In genomic region chr20:49187330-49188100, GRCh38 we compare ENCODE assay signal across 1 cellular context.
A peak's percentile ranks its signal among the peaks of the same experiment; 100 is the strongest.
TF ChIP-seq lines count a peak whose summit lies in the region.

No MANE protein-coding gene starts in this region.

TF ChIP-seq in HepG2, 621 proteins besides CTCF, POLR2A, EP300 and RAD21 (continued from another document):
- TF ChIP-seq, protein P1, sequence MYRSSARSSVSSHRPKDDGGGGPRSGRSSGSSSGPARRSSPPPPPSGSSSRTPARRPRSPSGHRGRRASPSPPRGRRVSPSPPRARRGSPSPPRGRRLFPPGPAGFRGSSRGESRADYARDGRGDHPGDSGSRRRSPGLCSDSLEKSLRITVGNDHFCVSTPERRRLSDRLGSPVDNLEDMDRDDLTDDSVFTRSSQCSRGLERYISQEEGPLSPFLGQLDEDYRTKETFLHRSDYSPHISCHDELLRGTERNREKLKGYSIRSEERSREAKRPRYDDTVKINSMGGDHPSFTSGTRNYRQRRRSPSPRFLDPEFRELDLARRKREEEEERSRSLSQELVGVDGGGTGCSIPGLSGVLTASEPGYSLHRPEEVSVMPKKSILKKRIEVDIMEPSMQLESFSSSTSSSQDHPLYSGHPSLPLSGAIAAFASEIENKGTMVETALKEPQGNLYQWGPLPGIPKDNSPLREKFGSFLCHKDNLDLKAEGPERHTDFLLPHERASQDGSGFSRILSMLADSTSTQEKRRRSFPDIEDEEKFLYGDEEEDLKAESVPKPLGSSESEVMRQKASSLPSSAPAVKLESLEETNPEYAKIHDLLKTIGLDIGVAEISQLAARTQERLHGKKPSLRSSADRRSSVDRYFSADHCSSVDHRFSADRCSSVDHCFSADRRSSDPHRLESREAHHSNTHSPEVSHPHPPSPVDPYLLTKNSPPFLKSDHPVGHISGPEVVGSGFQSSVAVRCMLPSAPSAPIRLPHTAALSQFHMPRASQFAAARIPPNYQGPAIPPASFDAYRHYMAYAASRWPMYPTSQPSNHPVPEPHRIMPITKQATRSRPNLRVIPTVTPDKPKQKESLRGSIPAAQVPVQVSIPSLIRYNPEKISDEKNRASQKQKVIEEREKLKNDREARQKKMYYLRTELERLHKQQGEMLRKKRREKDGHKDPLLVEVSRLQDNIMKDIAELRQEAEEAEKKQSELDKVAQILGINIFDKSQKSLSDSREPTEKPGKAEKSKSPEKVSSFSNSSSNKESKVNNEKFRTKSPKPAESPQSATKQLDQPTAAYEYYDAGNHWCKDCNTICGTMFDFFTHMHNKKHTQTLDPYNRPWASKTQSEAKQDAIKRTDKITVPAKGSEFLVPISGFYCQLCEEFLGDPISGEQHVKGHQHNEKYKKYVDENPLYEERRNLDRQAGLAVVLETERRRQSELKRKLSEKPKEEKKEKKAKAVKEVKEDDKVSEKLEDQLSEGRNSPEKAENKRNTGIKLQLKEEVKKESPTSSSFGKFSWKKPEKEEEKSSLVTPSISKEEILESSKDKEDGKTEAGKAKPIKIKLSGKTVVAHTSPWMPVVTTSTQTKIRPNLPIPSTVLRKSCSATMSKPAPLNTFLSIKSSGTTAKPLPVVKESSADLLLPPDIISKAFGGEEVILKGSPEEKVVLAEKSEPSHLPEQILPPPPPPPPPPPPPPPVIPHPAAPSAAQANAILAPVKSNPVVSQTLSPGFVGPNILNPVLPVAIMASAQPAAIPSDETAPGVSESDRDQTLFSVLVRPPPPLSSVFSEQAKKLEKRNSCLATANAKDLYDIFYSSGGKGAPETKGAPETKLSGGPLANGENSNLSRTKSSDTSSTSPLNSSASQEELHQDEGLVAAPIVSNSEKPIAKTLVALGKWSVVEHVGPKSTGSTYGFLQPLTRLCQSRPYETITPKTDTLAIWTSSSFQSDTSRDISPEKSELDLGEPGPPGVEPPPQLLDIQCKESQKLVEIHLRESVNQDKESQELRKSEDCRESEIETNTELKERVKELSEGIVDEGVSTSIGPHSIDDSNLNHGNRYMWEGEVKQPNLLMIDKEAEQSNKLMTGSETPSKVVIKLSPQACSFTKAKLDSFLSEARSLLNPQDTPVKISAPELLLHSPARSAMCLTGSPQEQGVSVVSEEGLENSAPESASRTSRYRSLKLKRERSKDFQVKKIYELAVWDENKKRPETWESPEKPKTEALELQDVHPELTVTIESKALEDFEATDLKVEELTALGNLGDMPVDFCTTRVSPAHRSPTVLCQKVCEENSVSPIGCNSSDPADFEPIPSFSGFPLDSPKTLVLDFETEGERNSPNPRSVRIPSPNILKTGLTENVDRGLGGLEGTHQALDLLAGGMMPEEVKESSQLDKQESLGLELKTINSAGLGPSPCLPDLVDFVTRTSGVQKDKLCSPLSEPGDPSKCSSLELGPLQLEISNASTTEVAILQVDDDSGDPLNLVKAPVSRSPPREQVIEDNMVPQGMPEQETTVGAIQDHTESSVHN (CRISPR knock-in tag; IDR thresholded peaks at IDR 0.05) = no peak
- TF ChIP-seq ZNF772 (CRISPR knock-in tag; IDR thresholded peaks at IDR 0.05) (0 out of 2 replicates have a peak, but pooled peaks have one; percentile 52), EEA1 (CRISPR knock-in tag; IDR thresholded peaks at IDR 0.05; ENCODE audit: borderline replicate concordance) (peak; percentile 60; the same call in 1 of the 2 replicates), MAZ (IDR thresholded peaks at IDR 0.05; ENCODE audit: borderline replicate concordance, low read depth, low read length) (no peak), MAZ (CRISPR knock-in tag; IDR thresholded peaks at IDR 0.05; ENCODE audit: low read depth) (peak; percentile 38; the same call in 1 of the 2 replicates), MZF1 (CRISPR knock-in tag; IDR thresholded peaks at IDR 0.05; ENCODE audit: borderline replicate concordance) (no peak; the same call in 1 of the 2 replicates), ZNF12 (CRISPR knock-in tag; IDR thresholded peaks at IDR 0.05) (0 out of 2 replicates have a peak, but pooled peaks have one; percentile 7), ZEB1 (IDR thresholded peaks at IDR 0.05; ENCODE audit: insufficient replicate concordance, low read depth) (peak; percentile 11), RARG (CRISPR knock-in tag; IDR thresholded peaks at IDR 0.05; ENCODE audit: low read depth) (no peak), ZNF567 (CRISPR knock-in tag; IDR thresholded peaks at IDR 0.05; ENCODE audit: borderline replicate concordance) (0 out of 2 replicates have a peak, but pooled peaks have one; percentile 79), UBTF (CRISPR knock-in tag; IDR thresholded peaks at IDR 0.05) (peak; percentile 32; the same call in 1 of the 2 replicates)
